In genomic region chr3:150274372-150274771, GRCh38 we compare ENCODE assay signal across 1 cellular context.
TF ChIP-seq lines count a peak whose summit lies in the region.

No MANE protein-coding gene starts in this region.

TF ChIP-seq in GM23338, 12 proteins besides CTCF, POLR2A, EP300 and RAD21 (continued from another document):
- TF ChIP-seq, protein P1, sequence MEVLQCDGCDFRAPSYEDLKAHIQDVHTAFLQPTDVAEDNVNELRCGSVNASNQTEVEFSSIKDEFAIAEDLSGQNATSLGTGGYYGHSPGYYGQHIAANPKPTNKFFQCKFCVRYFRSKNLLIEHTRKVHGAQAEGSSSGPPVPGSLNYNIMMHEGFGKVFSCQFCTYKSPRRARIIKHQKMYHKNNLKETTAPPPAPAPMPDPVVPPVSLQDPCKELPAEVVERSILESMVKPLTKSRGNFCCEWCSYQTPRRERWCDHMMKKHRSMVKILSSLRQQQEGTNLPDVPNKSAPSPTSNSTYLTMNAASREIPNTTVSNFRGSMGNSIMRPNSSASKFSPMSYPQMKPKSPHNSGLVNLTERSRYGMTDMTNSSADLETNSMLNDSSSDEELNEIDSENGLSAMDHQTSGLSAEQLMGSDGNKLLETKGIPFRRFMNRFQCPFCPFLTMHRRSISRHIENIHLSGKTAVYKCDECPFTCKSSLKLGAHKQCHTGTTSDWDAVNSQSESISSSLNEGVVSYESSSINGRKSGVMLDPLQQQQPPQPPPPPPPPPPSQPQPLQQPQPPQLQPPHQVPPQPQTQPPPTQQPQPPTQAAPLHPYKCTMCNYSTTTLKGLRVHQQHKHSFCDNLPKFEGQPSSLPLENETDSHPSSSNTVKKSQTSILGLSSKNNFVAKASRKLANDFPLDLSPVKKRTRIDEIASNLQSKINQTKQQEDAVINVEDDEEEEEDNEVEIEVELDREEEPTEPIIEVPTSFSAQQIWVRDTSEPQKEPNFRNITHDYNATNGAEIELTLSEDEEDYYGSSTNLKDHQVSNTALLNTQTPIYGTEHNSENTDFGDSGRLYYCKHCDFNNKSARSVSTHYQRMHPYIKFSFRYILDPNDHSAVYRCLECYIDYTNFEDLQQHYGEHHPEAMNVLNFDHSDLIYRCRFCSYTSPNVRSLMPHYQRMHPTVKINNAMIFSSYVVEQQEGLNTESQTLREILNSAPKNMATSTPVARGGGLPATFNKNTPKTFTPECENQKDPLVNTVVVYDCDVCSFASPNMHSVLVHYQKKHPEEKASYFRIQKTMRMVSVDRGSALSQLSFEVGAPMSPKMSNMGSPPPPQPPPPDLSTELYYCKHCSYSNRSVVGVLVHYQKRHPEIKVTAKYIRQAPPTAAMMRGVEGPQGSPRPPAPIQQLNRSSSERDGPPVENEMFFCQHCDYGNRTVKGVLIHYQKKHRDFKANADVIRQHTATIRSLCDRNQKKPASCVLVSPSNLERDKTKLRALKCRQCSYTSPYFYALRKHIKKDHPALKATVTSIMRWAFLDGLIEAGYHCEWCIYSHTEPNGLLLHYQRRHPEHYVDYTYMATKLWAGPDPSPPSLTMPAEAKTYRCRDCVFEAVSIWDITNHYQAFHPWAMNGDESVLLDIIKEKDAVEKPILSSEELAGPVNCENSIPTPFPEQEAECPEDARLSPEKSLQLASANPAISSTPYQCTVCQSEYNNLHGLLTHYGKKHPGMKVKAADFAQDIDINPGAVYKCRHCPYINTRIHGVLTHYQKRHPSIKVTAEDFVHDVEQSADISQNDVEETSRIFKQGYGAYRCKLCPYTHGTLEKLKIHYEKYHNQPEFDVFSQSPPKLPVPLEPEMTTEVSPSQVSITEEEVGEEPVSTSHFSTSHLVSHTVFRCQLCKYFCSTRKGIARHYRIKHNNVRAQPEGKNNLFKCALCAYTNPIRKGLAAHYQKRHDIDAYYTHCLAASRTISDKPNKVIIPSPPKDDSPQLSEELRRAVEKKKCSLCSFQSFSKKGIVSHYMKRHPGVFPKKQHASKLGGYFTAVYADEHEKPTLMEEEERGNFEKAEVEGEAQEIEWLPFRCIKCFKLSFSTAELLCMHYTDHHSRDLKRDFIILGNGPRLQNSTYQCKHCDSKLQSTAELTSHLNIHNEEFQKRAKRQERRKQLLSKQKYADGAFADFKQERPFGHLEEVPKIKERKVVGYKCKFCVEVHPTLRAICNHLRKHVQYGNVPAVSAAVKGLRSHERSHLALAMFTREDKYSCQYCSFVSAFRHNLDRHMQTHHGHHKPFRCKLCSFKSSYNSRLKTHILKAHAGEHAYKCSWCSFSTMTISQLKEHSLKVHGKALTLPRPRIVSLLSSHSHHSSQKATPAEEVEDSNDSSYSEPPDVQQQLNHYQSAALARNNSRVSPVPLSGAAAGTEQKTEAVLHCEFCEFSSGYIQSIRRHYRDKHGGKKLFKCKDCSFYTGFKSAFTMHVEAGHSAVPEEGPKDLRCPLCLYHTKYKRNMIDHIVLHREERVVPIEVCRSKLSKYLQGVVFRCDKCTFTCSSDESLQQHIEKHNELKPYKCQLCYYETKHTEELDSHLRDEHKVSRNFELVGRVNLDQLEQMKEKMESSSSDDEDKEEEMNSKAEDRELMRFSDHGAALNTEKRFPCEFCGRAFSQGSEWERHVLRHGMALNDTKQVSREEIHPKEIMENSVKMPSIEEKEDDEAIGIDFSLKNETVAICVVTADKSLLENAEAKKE (CRISPR knock-in tag; IDR thresholded peaks at IDR 0.05): no peak
- TF ChIP-seq NANOG (IDR thresholded peaks at IDR 0.05; ENCODE audit: borderline replicate concordance) (no peak), ZNF331 (CRISPR knock-in tag; IDR thresholded peaks at IDR 0.05; ENCODE audit: low read depth) (no peak), ETS1 (IDR thresholded peaks at IDR 0.05) (no peak), POLR2AphosphoS5 (IDR thresholded peaks at IDR 0.05; ENCODE audit: low read depth) (no peak), CREB1 (CRISPR knock-in tag; IDR thresholded peaks at IDR 0.05; ENCODE audit: low read depth) (no peak), REST (IDR thresholded peaks at IDR 0.05; ENCODE audit: unreplicated experiment) (no peak), EZH2 (IDR thresholded peaks at IDR 0.05; ENCODE audit: low read depth, unreplicated experiment) (no peak), ZNF114 (CRISPR knock-in tag; IDR thresholded peaks at IDR 0.05) (no peak), EZH2phosphoT487 (IDR thresholded peaks at IDR 0.05; ENCODE audit: unreplicated experiment) (no peak)
